ENCODE assay signal across 1 cellular context in the genomic region with DNA sequence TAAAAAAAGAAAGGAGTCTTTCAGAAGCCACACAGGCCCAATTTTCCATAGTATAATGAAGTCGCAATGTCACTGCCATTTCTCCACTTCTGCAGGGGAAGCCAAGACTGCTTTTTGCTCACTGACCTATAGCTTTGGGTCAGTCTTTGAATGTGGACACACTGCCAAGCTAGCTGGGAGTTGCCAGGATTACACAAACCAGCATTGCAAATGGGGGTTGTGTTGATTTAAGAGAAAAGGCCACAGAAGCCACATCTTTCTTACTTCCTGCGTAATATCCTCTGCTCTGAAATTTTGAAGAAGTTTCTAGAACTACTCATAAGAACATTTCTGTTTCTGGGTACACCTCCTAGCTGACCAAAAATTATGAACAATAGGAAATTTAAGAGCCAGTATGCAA.
TF ChIP-seq lines count a peak whose summit lies in the region.

No MANE protein-coding gene starts in this region.

TF ChIP-seq in GM23338, 12 proteins besides CTCF, POLR2A, EP300 and RAD21 (continued from another document):
- TF ChIP-seq, protein P1, sequence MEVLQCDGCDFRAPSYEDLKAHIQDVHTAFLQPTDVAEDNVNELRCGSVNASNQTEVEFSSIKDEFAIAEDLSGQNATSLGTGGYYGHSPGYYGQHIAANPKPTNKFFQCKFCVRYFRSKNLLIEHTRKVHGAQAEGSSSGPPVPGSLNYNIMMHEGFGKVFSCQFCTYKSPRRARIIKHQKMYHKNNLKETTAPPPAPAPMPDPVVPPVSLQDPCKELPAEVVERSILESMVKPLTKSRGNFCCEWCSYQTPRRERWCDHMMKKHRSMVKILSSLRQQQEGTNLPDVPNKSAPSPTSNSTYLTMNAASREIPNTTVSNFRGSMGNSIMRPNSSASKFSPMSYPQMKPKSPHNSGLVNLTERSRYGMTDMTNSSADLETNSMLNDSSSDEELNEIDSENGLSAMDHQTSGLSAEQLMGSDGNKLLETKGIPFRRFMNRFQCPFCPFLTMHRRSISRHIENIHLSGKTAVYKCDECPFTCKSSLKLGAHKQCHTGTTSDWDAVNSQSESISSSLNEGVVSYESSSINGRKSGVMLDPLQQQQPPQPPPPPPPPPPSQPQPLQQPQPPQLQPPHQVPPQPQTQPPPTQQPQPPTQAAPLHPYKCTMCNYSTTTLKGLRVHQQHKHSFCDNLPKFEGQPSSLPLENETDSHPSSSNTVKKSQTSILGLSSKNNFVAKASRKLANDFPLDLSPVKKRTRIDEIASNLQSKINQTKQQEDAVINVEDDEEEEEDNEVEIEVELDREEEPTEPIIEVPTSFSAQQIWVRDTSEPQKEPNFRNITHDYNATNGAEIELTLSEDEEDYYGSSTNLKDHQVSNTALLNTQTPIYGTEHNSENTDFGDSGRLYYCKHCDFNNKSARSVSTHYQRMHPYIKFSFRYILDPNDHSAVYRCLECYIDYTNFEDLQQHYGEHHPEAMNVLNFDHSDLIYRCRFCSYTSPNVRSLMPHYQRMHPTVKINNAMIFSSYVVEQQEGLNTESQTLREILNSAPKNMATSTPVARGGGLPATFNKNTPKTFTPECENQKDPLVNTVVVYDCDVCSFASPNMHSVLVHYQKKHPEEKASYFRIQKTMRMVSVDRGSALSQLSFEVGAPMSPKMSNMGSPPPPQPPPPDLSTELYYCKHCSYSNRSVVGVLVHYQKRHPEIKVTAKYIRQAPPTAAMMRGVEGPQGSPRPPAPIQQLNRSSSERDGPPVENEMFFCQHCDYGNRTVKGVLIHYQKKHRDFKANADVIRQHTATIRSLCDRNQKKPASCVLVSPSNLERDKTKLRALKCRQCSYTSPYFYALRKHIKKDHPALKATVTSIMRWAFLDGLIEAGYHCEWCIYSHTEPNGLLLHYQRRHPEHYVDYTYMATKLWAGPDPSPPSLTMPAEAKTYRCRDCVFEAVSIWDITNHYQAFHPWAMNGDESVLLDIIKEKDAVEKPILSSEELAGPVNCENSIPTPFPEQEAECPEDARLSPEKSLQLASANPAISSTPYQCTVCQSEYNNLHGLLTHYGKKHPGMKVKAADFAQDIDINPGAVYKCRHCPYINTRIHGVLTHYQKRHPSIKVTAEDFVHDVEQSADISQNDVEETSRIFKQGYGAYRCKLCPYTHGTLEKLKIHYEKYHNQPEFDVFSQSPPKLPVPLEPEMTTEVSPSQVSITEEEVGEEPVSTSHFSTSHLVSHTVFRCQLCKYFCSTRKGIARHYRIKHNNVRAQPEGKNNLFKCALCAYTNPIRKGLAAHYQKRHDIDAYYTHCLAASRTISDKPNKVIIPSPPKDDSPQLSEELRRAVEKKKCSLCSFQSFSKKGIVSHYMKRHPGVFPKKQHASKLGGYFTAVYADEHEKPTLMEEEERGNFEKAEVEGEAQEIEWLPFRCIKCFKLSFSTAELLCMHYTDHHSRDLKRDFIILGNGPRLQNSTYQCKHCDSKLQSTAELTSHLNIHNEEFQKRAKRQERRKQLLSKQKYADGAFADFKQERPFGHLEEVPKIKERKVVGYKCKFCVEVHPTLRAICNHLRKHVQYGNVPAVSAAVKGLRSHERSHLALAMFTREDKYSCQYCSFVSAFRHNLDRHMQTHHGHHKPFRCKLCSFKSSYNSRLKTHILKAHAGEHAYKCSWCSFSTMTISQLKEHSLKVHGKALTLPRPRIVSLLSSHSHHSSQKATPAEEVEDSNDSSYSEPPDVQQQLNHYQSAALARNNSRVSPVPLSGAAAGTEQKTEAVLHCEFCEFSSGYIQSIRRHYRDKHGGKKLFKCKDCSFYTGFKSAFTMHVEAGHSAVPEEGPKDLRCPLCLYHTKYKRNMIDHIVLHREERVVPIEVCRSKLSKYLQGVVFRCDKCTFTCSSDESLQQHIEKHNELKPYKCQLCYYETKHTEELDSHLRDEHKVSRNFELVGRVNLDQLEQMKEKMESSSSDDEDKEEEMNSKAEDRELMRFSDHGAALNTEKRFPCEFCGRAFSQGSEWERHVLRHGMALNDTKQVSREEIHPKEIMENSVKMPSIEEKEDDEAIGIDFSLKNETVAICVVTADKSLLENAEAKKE (CRISPR knock-in tag; IDR thresholded peaks at IDR 0.05): no peak
- no peak for TF ChIP-seq ZNF331 (CRISPR knock-in tag; IDR thresholded peaks at IDR 0.05; ENCODE audit: low read depth)
- no peak for TF ChIP-seq ZNF114 (CRISPR knock-in tag; IDR thresholded peaks at IDR 0.05)
- TF ChIP-seq NANOG (IDR thresholded peaks at IDR 0.05; ENCODE audit: borderline replicate concordance): no peak
- TF ChIP-seq, protein P2, sequence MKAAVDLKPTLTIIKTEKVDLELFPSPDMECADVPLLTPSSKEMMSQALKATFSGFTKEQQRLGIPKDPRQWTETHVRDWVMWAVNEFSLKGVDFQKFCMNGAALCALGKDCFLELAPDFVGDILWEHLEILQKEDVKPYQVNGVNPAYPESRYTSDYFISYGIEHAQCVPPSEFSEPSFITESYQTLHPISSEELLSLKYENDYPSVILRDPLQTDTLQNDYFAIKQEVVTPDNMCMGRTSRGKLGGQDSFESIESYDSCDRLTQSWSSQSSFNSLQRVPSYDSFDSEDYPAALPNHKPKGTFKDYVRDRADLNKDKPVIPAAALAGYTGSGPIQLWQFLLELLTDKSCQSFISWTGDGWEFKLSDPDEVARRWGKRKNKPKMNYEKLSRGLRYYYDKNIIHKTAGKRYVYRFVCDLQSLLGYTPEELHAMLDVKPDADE (IDR thresholded peaks at IDR 0.05): no peak
- TF ChIP-seq, protein P3, sequence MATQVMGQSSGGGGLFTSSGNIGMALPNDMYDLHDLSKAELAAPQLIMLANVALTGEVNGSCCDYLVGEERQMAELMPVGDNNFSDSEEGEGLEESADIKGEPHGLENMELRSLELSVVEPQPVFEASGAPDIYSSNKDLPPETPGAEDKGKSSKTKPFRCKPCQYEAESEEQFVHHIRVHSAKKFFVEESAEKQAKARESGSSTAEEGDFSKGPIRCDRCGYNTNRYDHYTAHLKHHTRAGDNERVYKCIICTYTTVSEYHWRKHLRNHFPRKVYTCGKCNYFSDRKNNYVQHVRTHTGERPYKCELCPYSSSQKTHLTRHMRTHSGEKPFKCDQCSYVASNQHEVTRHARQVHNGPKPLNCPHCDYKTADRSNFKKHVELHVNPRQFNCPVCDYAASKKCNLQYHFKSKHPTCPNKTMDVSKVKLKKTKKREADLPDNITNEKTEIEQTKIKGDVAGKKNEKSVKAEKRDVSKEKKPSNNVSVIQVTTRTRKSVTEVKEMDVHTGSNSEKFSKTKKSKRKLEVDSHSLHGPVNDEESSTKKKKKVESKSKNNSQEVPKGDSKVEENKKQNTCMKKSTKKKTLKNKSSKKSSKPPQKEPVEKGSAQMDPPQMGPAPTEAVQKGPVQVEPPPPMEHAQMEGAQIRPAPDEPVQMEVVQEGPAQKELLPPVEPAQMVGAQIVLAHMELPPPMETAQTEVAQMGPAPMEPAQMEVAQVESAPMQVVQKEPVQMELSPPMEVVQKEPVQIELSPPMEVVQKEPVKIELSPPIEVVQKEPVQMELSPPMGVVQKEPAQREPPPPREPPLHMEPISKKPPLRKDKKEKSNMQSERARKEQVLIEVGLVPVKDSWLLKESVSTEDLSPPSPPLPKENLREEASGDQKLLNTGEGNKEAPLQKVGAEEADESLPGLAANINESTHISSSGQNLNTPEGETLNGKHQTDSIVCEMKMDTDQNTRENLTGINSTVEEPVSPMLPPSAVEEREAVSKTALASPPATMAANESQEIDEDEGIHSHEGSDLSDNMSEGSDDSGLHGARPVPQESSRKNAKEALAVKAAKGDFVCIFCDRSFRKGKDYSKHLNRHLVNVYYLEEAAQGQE (IDR thresholded peaks at IDR 0.05; ENCODE audit: unreplicated experiment): no peak
- no peak for TF ChIP-seq EZH2 (IDR thresholded peaks at IDR 0.05; ENCODE audit: low read depth, unreplicated experiment)
- no peak for TF ChIP-seq POLR2AphosphoS5 (IDR thresholded peaks at IDR 0.05; ENCODE audit: low read depth)
- no peak for TF ChIP-seq JUNB (IDR thresholded peaks at IDR 0.05; ENCODE audit: unreplicated experiment)
